In genomic region chr10:72043016-72043834, GRCh38 we compare ENCODE assay signal across 1 cellular context.
TF ChIP-seq lines count a peak whose summit lies in the region.

No MANE protein-coding gene starts in this region.

TF ChIP-seq in K562, 482 proteins besides CTCF, POLR2A, EP300 and RAD21 (continues in another document):
- TF ChIP-seq SMAD4 (CRISPR knock-in tag; conservative IDR thresholded peaks at IDR 0.05) = no peak
- TF ChIP-seq RAD51 (IDR thresholded peaks at IDR 0.05; ENCODE audit: borderline replicate concordance, low read depth) = no peak
- TF ChIP-seq CBFB (CRISPR knock-in tag; IDR thresholded peaks at IDR 0.05) = no peak
- TF ChIP-seq BCOR (IDR thresholded peaks at IDR 0.05) = peak; percentile 57; the same call in 1 of the 2 replicates
- no peak for TF ChIP-seq NFRKB (IDR thresholded peaks at IDR 0.05; ENCODE audit: low read depth)
- TF ChIP-seq ZNF507 (tag; conservative IDR thresholded peaks at IDR 0.05) = no peak
- TF ChIP-seq ETS2 (tag; IDR thresholded peaks at IDR 0.05; ENCODE audit: borderline replicate concordance, poor library complexity, severe bottlenecking) = no peak
- TF ChIP-seq ATF7 (IDR thresholded peaks at IDR 0.05) = no peak
- no peak for TF ChIP-seq NFE2 (IDR thresholded peaks at IDR 0.05; ENCODE audit: low read depth)
- TF ChIP-seq ZNF318 (IDR thresholded peaks at IDR 0.05; ENCODE audit: borderline replicate concordance in 1 of 2, low read depth in 1 of 2) = no peak
- no peak for TF ChIP-seq HMG20A (CRISPR knock-in tag; conservative IDR thresholded peaks at IDR 0.05)
- no peak for TF ChIP-seq HOXB6 (CRISPR knock-in tag; IDR thresholded peaks at IDR 0.05; ENCODE audit: borderline replicate concordance)
- TF ChIP-seq GTF2E2 (tag; IDR thresholded peaks at IDR 0.05) = no peak
- TF ChIP-seq RBM25 (IDR thresholded peaks at IDR 0.05; ENCODE audit: low read depth, low read length, severe bottlenecking) = peak; percentile 57
- no peak for TF ChIP-seq ZBTB12 (CRISPR knock-in tag; IDR thresholded peaks at IDR 0.05)
- no peak for TF ChIP-seq ZBTB17 (CRISPR knock-in tag; IDR thresholded peaks at IDR 0.05)
- TF ChIP-seq NFE2L1 (tag; IDR thresholded peaks at IDR 0.05; ENCODE audit: borderline replicate concordance, low read depth) = no peak
- no peak for TF ChIP-seq HDAC3 (IDR thresholded peaks at IDR 0.05; ENCODE audit: borderline replicate concordance, partially characterized antibody)
- no peak for TF ChIP-seq SMARCA5 (IDR thresholded peaks at IDR 0.05)
- TF ChIP-seq ATF2 (CRISPR knock-in tag; IDR thresholded peaks at IDR 0.05) = no peak
- TF ChIP-seq C11orf30 (IDR thresholded peaks at IDR 0.05; ENCODE audit: low read depth) = peak; percentile 37; the same call in 1 of the 2 replicates
- TF ChIP-seq MTA3 (IDR thresholded peaks at IDR 0.05; ENCODE audit: borderline replicate concordance) = no peak
- TF ChIP-seq ZFP36 (IDR thresholded peaks at IDR 0.05; ENCODE audit: low read depth, low read length, partially characterized antibody) = peak; percentile 65
- TF ChIP-seq MBD1 (CRISPR knock-in tag; IDR thresholded peaks at IDR 0.05) = no peak
- TF ChIP-seq TGIF2 (CRISPR knock-in tag; IDR thresholded peaks at IDR 0.05) = no peak
- TF ChIP-seq USF2 (CRISPR knock-in tag; IDR thresholded peaks at IDR 0.05) = no peak
- no peak for TF ChIP-seq THAP12 (CRISPR knock-in tag; IDR thresholded peaks at IDR 0.05)
- TF ChIP-seq SRSF3 (IDR thresholded peaks at IDR 0.05; ENCODE audit: insufficient read depth, low read length) = no peak
- TF ChIP-seq MTA2 (IDR thresholded peaks at IDR 0.05; ENCODE audit: low read depth) = no peak
- TF ChIP-seq CREB5 (CRISPR knock-in tag; IDR thresholded peaks at IDR 0.05) = no peak
- no peak for TF ChIP-seq CEBPZ (IDR thresholded peaks at IDR 0.05; ENCODE audit: borderline replicate concordance, low read depth, low read length)
- peak; percentile 60 for TF ChIP-seq ZNF316 (IDR thresholded peaks at IDR 0.05)
- TF ChIP-seq FUS (optimal IDR thresholded peaks at IDR 0.05; ENCODE audit: low read depth, low read length) = no peak
- TF ChIP-seq POLR2B (IDR thresholded peaks at IDR 0.05; ENCODE audit: low read depth, partially characterized antibody) = no peak
- no peak for TF ChIP-seq THRAP3 (IDR thresholded peaks at IDR 0.05; ENCODE audit: borderline replicate concordance)
- no peak for TF ChIP-seq ZNF408 (CRISPR knock-in tag; IDR thresholded peaks at IDR 0.05; ENCODE audit: low read depth)
- no peak for TF ChIP-seq CEBPB (tag; IDR thresholded peaks at IDR 0.05)
- TF ChIP-seq HIVEP1 (CRISPR knock-in tag; IDR thresholded peaks at IDR 0.05) = no peak
